In genomic region chr10:22779331-22780019, GRCh38 we compare ENCODE assay signal across 29 cellular contexts.
A peak's percentile ranks its signal among the peaks of the same experiment; 100 is the strongest.
DNase-seq lines count a peak whose midpoint lies in the region; ATAC-seq, FAIRE-seq and TF ChIP-seq lines count a peak whose summit lies in the region.
"Had no signal": no experiment of that assay in that cellular context is flagged by ENCODE, and none has a peak within 500 bp of the region (broad histone marks: within the 10 kb centered on the region; RNA-seq: fewer than 3 reads in every experiment).

No MANE protein-coding gene starts in this region.

- BruUV-seq in HepG2 (replicated peaks; lab: Mats Ljungman, UMichigan): no TSS peak
- BruUV-seq in PC-9 (replicated peaks; lab: Mats Ljungman, UMichigan): no TSS peak

- no peaks in the 10 kb centered on the region for H3K9me2 ChIP-seq in PC-9 (ENCODE audit: insufficient read depth)

- H2AFZ ChIP-seq in HepG2 (ENCODE audit: low read length) (no peak overlapping the region), PC-9 (no peak overlapping the region)
- H2AFZ ChIP-seq: GM23248 had no signal

- in situ Hi-C loops in HepG2 (cut with HindIII; ENCODE audit: extremely low pct_ligation_motif_present, low pct_unique_long_range_greater_than_20kb): no loop called here

- H3K4me3 ChIP-seq in heart left ventricle (no peak overlapping the region), HepG2 (replicated peaks in 1 of 3; ENCODE audit: insufficient read depth in 1 of 3, low read depth in 2 of 3, low read length in 3 of 3) (no peak overlapping the region), PC-9 (no peak overlapping the region)
- H3K4me3 ChIP-seq: dorsolateral prefrontal cortex, gastroesophageal sphincter, GM23248, sigmoid colon, stomach, tibial artery had no signal

- H3K36me3 ChIP-seq in heart left ventricle: no peaks in the 10 kb centered on the region
- H3K36me3 ChIP-seq in HepG2 (replicated peaks in 1 of 2; ENCODE audit: control insufficient read depth in 1 of 2, insufficient read depth in 2 of 2, low read length in 2 of 2): no peaks in the 10 kb centered on the region
- H3K36me3 ChIP-seq in PC-9 (ENCODE audit: low read depth): no peaks in the 10 kb centered on the region
- H3K36me3 ChIP-seq: brain microvascular endothelial cell, gastroesophageal sphincter, neutrophil, sigmoid colon, stomach, tibial artery had no signal

- H3K9ac ChIP-seq in HepG2 (ENCODE audit: insufficient read depth, low read depth, low read length): no peak overlapping the region
- H3K9ac ChIP-seq: GM23248 had no signal

- no peak for TF ChIP-seq CTCF in heart left ventricle (IDR thresholded peaks at IDR 0.05)
- no peak for TF ChIP-seq CTCF in HepG2 (CRISPR knock-in tag; IDR thresholded peaks at IDR 0.05)
- TF ChIP-seq CTCF in PC-9 (conservative IDR thresholded peaks at IDR 0.05): no peak
- TF ChIP-seq CTCF in D721Med (IDR thresholded peaks at IDR 0.05; ENCODE audit: insufficient read depth, missing control alignments): no peak

- DNase-seq in heart left ventricle: no peak
- DNase-seq in Right ventricle myocardium inferior (ENCODE audit: missing footprints): no peak
- DNase-seq in astrocyte of the hippocampus (ENCODE audit: low read depth, low spot score): peak; percentile 11
- DNase-seq in HepG2 (ENCODE audit: low spot score): peak; percentile 22
- DNase-seq in PC-9: no peak
- no peak for DNase-seq in D721Med (ENCODE audit: insufficient read length, low spot score)
- DNase-seq in GM12892 (ENCODE audit: insufficient read length): no peak
- DNase-seq in COR-L47 (lab: John Stamatoyannopoulos, UW): no peak
- DNase-seq: activated CD4-positive, alpha-beta memory T cell treated with anti-CD3 and anti-CD28 coated beads, Interleukin-2, amount 10 ng/mL, durations not matched to agents 7 days and 5 days; activated CD8-positive, alpha-beta memory T cell treated with anti-CD3 and anti-CD28 coated beads, Interleukin-2, amount 50 U/mL, for 48 hours; activated naive CD4-positive, alpha-beta T cell treated with anti-CD3 and anti-CD28 coated beads for 36 hours; brain microvascular endothelial cell; CD4-positive, CD25-positive, alpha-beta regulatory T cell; dorsolateral prefrontal cortex; naive B cell; NCI-H1105 treated with DMSO at 0.1 percent for 48 hours; NCI-H187 treated with DMSO at 0.1 percent for 48 hours; NCI-H526; SHP77; sigmoid colon; stimulated activated CD4-positive, alpha-beta T cell treated with anti-CD3 and anti-CD28 coated beads, Interleukin-4, amount 100 ng/mL, for 1 hour; stomach had no signal

- TF ChIP-seq POLR2A in heart left ventricle (IDR thresholded peaks at IDR 0.05) (no peak), HepG2 (IDR thresholded peaks at IDR 0.05; ENCODE audit: insufficient read depth in 1 of 2, low read depth in 2 of 2, low read length in 2 of 2) (no peak), GM12892 (IDR thresholded peaks at IDR 0.05; ENCODE audit: low read depth, low read length) (no peak)

- H3K4me2 ChIP-seq in HepG2 (ENCODE audit: low read depth, low read length) (no peak overlapping the region), PC-9 (no peak overlapping the region)

- peak in 3 of 4 donors; percentile 16 to 41 (median 25) for ATAC-seq in heart left ventricle
- ATAC-seq in Right ventricle myocardium inferior: no peak
- peak; percentile 79 for ATAC-seq in HepG2
- ATAC-seq: activated CD4-positive, CD25-positive, alpha-beta regulatory T cell treated with anti-CD3 and anti-CD28 coated beads, Interleukin-2, amount 50 U/mL, for 24 hours had no signal

- H3K4me1 ChIP-seq in heart left ventricle: peaks cover 0 to 10% (median 0%) of the 10 kb centered on the region in 12 donors
- H3K4me1 ChIP-seq in HepG2 (ENCODE audit: insufficient read depth, low read length): peaks cover 17% of the 10 kb centered on the region
- H3K4me1 ChIP-seq in PC-9 (replicated peaks; ENCODE audit: insufficient read depth): no peaks in the 10 kb centered on the region
- H3K4me1 ChIP-seq: sigmoid colon, stomach had no signal

- intact Hi-C loops in heart left ventricle (cut with DNase I) (no loop called here), Right ventricle myocardium inferior (cut with DNase I) (no loop called here), HepG2 (cut with micrococcal nuclease; ENCODE audit: unreplicated experiment) (no loop called here), PC-9 (cut with micrococcal nuclease; ENCODE audit: unreplicated experiment) (no loop called here)

- no peaks in the 10 kb centered on the region for H3K27me3 ChIP-seq in heart left ventricle
- H3K27me3 ChIP-seq in HepG2 (ENCODE audit: control insufficient read depth in 1 of 2, insufficient read depth in 2 of 2, low read length in 2 of 2): no peaks in the 10 kb centered on the region; a peak in 1 of 5 replicates
- no peaks in the 10 kb centered on the region for H3K27me3 ChIP-seq in PC-9 (ENCODE audit: insufficient read depth, low read depth)
- H3K27me3 ChIP-seq: brain microvascular endothelial cell, dorsolateral prefrontal cortex, gastroesophageal sphincter, neutrophil, sigmoid colon, stomach, tibial artery had no signal

- H3K27ac ChIP-seq in heart left ventricle: no peak overlapping the region
- H3K27ac ChIP-seq in HepG2 (ENCODE audit: extremely low read length, insufficient read depth, low read length): no peak overlapping the region
- no peak overlapping the region for H3K27ac ChIP-seq in PC-9
- H3K27ac ChIP-seq: 22Rv1, brain microvascular endothelial cell, gastroesophageal sphincter, GM23248, neutrophil, sigmoid colon, stomach had no signal

- TF ChIP-seq EP300 in HepG2 (IDR thresholded peaks at IDR 0.05; ENCODE audit: low read depth in 2 of 2, low read length in 2 of 2) (peak in 1 of 2 experiments; percentile 5; a peak in 1 of 4 replicates), HepG2 (CRISPR knock-in tag; IDR thresholded peaks at IDR 0.05; ENCODE audit: borderline replicate concordance) (no peak)

- H3K79me2 ChIP-seq in HepG2 (ENCODE audit: insufficient read depth, low read length) (no peaks in the 10 kb centered on the region), PC-9 (ENCODE audit: low read depth) (no peaks in the 10 kb centered on the region)

- no peaks in the 10 kb centered on the region for H3F3A ChIP-seq in PC-9 (ENCODE audit: insufficient read depth, low read depth)

- H4K20me1 ChIP-seq in HepG2 (ENCODE audit: insufficient read depth, low read length) (no peaks in the 10 kb centered on the region), PC-9 (ENCODE audit: insufficient read depth) (no peaks in the 10 kb centered on the region)

- no peaks in the 10 kb centered on the region for H3K9me3 ChIP-seq in heart left ventricle
- no peaks in the 10 kb centered on the region; the same call in 1 of the 2 replicates for H3K9me3 ChIP-seq in HepG2 (ENCODE audit: low read length)
- H3K9me3 ChIP-seq in PC-9 (ENCODE audit: insufficient read depth, low read depth): no peaks in the 10 kb centered on the region
- H3K9me3 ChIP-seq: gastroesophageal sphincter, neutrophil, sigmoid colon, tibial artery had no signal

- CTCF ChIA-PET in HepG2 (lab: Yijun Ruan, JAX; ENCODE audit: low intra/inter-chr PET ratio, low total read pairs): no interaction called here
- CTCF ChIA-PET in PC-9 (lab: Charles Lee): no interaction called here

- no peak for FAIRE-seq in HepG2 (lab: Jason Lieb, UNC)
- no peak for FAIRE-seq in D721Med (lab: Jason Lieb, UNC)
- FAIRE-seq in GM12892 (lab: Jason Lieb, UNC): no peak
- FAIRE-seq: endometrium had no signal

- POLR2A ChIA-PET in HepG2 (lab: Yijun Ruan, JAX): no interaction called here
- POLR2A ChIA-PET in PC-9 (lab: Charles Lee; ENCODE audit: unreplicated experiment): interaction anchor here (0.6 kb wide), 1 partner anchor 98 kb away, joined by 3 read pairs; no protein-coding TSS in a partner anchor

- WGBS in heart left ventricle, 4 donors: 90 to 94% (median 92%) methylated on average over 4 of the region's 4 CpGs
- 49% methylated on average over 3 of the region's 4 CpGs for WGBS in HepG2 (ENCODE audit: low lambda C conversion rate)

- TF ChIP-seq RAD21 in HepG2 (CRISPR knock-in tag; IDR thresholded peaks at IDR 0.05): no peak

TF ChIP-seq in HepG2, 621 proteins besides CTCF, POLR2A, EP300 and RAD21 (continues in another document):
- TF ChIP-seq JUNB (CRISPR knock-in tag; IDR thresholded peaks at IDR 0.05; ENCODE audit: borderline replicate concordance): no peak
- no peak for TF ChIP-seq ZBTB8A (CRISPR knock-in tag; IDR thresholded peaks at IDR 0.05; ENCODE audit: borderline replicate concordance, low read depth)
- peak; percentile 62; the same call in 1 of the 2 replicates for TF ChIP-seq CHD4 (IDR thresholded peaks at IDR 0.05; ENCODE audit: borderline replicate concordance, low read length)
- no peak for TF ChIP-seq ZNF619 (CRISPR knock-in tag; IDR thresholded peaks at IDR 0.05)
- peak; percentile 11; the same call in 1 of the 2 replicates for TF ChIP-seq ZMYM3 (CRISPR knock-in tag; IDR thresholded peaks at IDR 0.05)
- no peak for TF ChIP-seq SOX6 (IDR thresholded peaks at IDR 0.05)
- TF ChIP-seq SOX6 (CRISPR knock-in tag; IDR thresholded peaks at IDR 0.05): 0 out of 2 replicates have a peak, but pooled peaks have one; percentile 20
- no peak for TF ChIP-seq GZF1 (CRISPR knock-in tag; IDR thresholded peaks at IDR 0.05)
- TF ChIP-seq MLLT10 (CRISPR knock-in tag; IDR thresholded peaks at IDR 0.05): no peak
- TF ChIP-seq ZNF629 (CRISPR knock-in tag; conservative IDR thresholded peaks at IDR 0.05): peak; percentile 87
- TF ChIP-seq ZNF770 (CRISPR knock-in tag; IDR thresholded peaks at IDR 0.05): 0 out of 2 replicates have a peak, but pooled peaks have one; percentile 8
- TF ChIP-seq HNF4A (CRISPR knock-in tag; IDR thresholded peaks at IDR 0.05): 0 out of 2 replicates have a peak, but pooled peaks have one; percentile 15
- TF ChIP-seq PCBP2 (optimal IDR thresholded peaks at IDR 0.05; ENCODE audit: low read depth, low read length, poor library complexity, severe bottlenecking): no peak

Comparison
In these comparisons a context has a peak if more than half of its experiments do, and no peak if none do; other contexts are left out.
1. DNase-seq: peak in astrocyte of the hippocampus (single experiment) and HepG2 (single experiment); none in heart left ventricle (0 of 5), Right ventricle myocardium inferior (single experiment), PC-9 (0 of 2), D721Med (single experiment), GM12892 (single experiment) and COR-L47 (single experiment).